In the genomic region with DNA sequence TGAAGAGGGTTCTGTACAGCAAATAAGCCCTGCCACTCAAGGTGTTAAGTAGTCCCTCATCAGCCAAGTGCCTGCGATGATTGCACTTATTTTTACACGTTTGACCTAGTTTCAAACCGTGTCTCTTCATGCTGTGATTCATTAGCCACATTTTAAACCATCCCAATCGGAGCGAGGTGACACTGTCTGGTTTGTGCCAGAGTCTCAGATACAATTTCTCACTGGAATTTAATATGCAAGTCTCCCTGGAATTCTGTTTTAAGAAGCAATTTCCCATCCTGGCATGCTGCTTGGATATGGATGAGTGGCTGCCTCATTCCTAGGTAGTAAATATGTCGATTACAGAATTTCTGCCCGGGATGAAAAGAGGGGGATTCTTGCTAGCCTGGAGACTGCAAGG, we compare ENCODE assay signal across 15 cellular contexts. TPM values are rescaled to one million over a fixed set of nuclear protein-coding genes. Genes with fewer than 3 reads are reported as not detected.
DNase-seq lines count a peak whose midpoint lies in the region; ATAC-seq and TF ChIP-seq lines count a peak whose summit lies in the region.
"Had no signal": no experiment of that assay in that cellular context is flagged by ENCODE, and none has a peak within 500 bp of the region (broad histone marks: within the 10 kb centered on the region; RNA-seq: fewer than 3 reads in every experiment).

No MANE protein-coding gene starts in this region.

- H3K9me3 ChIP-seq in suprapubic skin, result no peaks in the 10 kb centered on the region
- H3K9me3 ChIP-seq: BE2C had no signal

- ATAC-seq in GM18517 (IDR thresholded peaks at IDR 0.05; ENCODE audit: unreplicated experiment), result no peak

- H3K9me3 Mint-ChIP-seq in HFFc6, result no peaks in the 10 kb centered on the region
- no peaks in the 10 kb centered on the region for H3K9me3 Mint-ChIP-seq in mesothelial cell of epicardium
- H3K9me3 Mint-ChIP-seq: activated naive CD8-positive, alpha-beta T cell treated with anti-CD3 and anti-CD28 coated beads, Interleukin-2, amount 10 ng/mL, durations not matched to agents 7 days and 5 days had no signal

- H3K27me3 Mint-ChIP-seq in HFFc6 (ENCODE audit: insufficient read depth), result no peaks in the 10 kb centered on the region
- H3K27me3 Mint-ChIP-seq in mesothelial cell of epicardium (ENCODE audit: low read depth), result peaks cover 48% of the 10 kb centered on the region
- H3K27me3 Mint-ChIP-seq: activated naive CD8-positive, alpha-beta T cell treated with anti-CD3 and anti-CD28 coated beads, Interleukin-2, amount 10 ng/mL, durations not matched to agents 7 days and 5 days had no signal

- H3K27ac Mint-ChIP-seq in HFFc6, result peak overlapping the region; percentile 96
- no peak overlapping the region for H3K27ac Mint-ChIP-seq in mesothelial cell of epicardium
- H3K27ac Mint-ChIP-seq: activated naive CD8-positive, alpha-beta T cell treated with anti-CD3 and anti-CD28 coated beads, Interleukin-2, amount 10 ng/mL, durations not matched to agents 7 days and 5 days had no signal

- H3K4me3 Mint-ChIP-seq in HFFc6 (peak overlapping the region; percentile 95), mesothelial cell of epicardium (no peak overlapping the region)
- H3K4me3 Mint-ChIP-seq: activated naive CD8-positive, alpha-beta T cell treated with anti-CD3 and anti-CD28 coated beads, Interleukin-2, amount 10 ng/mL, durations not matched to agents 7 days and 5 days had no signal

- H3K4me1 ChIP-seq in ACC112 (ENCODE audit: control insufficient read depth, insufficient read depth, low read length, unreplicated experiment) (peaks cover 45% of the 10 kb centered on the region), suprapubic skin (peaks cover 10% of the 10 kb centered on the region)
- H3K4me1 ChIP-seq: BE2C had no signal

- H3K36me3 ChIP-seq in ACC112 (ENCODE audit: insufficient read depth, low read length) (no peaks in the 10 kb centered on the region), suprapubic skin (no peaks in the 10 kb centered on the region)
- H3K36me3 ChIP-seq: BE2C had no signal

- peaks cover 62% of the 10 kb centered on the region for H3K79me2 ChIP-seq in ACC112 (ENCODE audit: control insufficient read depth, insufficient read depth, low read length, unreplicated experiment)

- DNase-seq in HFFc6 (no peak), cerebellar cortex (ENCODE audit: low spot score) (peak; percentile 13), kidney tubule cell (ENCODE audit: low spot score) (peak; percentile 79), mesothelial cell of epicardium (ENCODE audit: low spot score in 2 of 2, unreplicated experiment in 2 of 2) (no peak), suprapubic skin (ENCODE audit: low spot score in 2 of 2) (no peak), GM19240 (ENCODE audit: insufficient read length, low spot score) (no peak)
- DNase-seq: activated CD8-positive, alpha-beta memory T cell treated with anti-CD3 and anti-CD28 coated beads, Interleukin-2, amount 50 U/mL, for 4 hours; activated naive CD8-positive, alpha-beta T cell treated with anti-CD3 and anti-CD28 coated beads, Interleukin-2, amount 10 ng/mL, durations not matched to agents 7 days and 5 days; BE2C; DND-41; MM.1S; SHP77; stimulated activated CD4-positive, alpha-beta T cell treated with anti-CD3 and anti-CD28 coated beads, Interleukin-1b, Interleukin-23, amount 100 ng/mL, for 48 hours had no signal

- TF ChIP-seq CTCF in HFFc6 (IDR thresholded peaks at IDR 0.05) (no peak), mesothelial cell of epicardium (IDR thresholded peaks at IDR 0.05; ENCODE audit: unreplicated experiment) (no peak), suprapubic skin (IDR thresholded peaks at IDR 0.05) (no peak)

- peak overlapping the region; percentile 8 for H2AFZ ChIP-seq in ACC112 (ENCODE audit: low read length, unreplicated experiment)

- H3K36me3 Mint-ChIP-seq in HFFc6 (ENCODE audit: low read depth), result peaks cover 36% of the 10 kb centered on the region
- no peaks in the 10 kb centered on the region for H3K36me3 Mint-ChIP-seq in mesothelial cell of epicardium

- TF ChIP-seq POLR2A in suprapubic skin (IDR thresholded peaks at IDR 0.05), result no peak

- TF ChIP-seq EP300 in suprapubic skin (IDR thresholded peaks at IDR 0.05), result no peak

- WGBS in suprapubic skin, result 43% methylated on average over 7 of the region's 7 CpGs

- peaks cover 87% of the 10 kb centered on the region for H3K4me1 Mint-ChIP-seq in HFFc6 (ENCODE audit: low read depth)
- peaks cover 13% of the 10 kb centered on the region for H3K4me1 Mint-ChIP-seq in mesothelial cell of epicardium

- no peaks in the 10 kb centered on the region for H3K27me3 ChIP-seq in ACC112 (ENCODE audit: insufficient read depth, low read length)
- H3K27me3 ChIP-seq in suprapubic skin, result peaks cover 5% of the 10 kb centered on the region

- H3K27ac ChIP-seq in ACC112 (ENCODE audit: low read depth, low read length) (peak overlapping the region; percentile 85), suprapubic skin (no peak overlapping the region)

- H3K4me3 ChIP-seq in ACC112 (ENCODE audit: low read depth, low read length) (peak overlapping the region; percentile 90), suprapubic skin (no peak overlapping the region)

RNA-seq across cellular contexts. Expression of a gene that starts 1.6 kb away (rescaled TPM):
- 10 to 100 TPM; 13.7 to 17.4 (median 16.0) TPM for total RNA-seq in HFFc6 (2021; fragmentation: NEBNext Ultra II Directional; extraction: Animal tissue kit (Norgen Biotek cat#: 25700))
- total RNA-seq in mesothelial cell of epicardium (0.49 to 0.61 TPM (median 0.56 TPM) in 3 replicates), suprapubic skin (under 1 TPM; 0.47 to 0.68 (median 0.55) TPM)
- total RNA-seq: activated naive CD8-positive, alpha-beta T cell treated with anti-CD3 and anti-CD28 coated beads, Interleukin-2, amount 10 ng/mL, durations not matched to agents 7 days and 5 days had no signal

Comparison
In these comparisons a context has a peak if more than half of its experiments do, and no peak if none do; other contexts are left out.
1. DNase-seq: peak in cerebellar cortex (single experiment) and kidney tubule cell (single experiment); none in HFFc6 (single experiment), mesothelial cell of epicardium (0 of 2), suprapubic skin (0 of 2) and GM19240 (single experiment).